Comparison of ENCODE assay signal across 11 cellular contexts in the genomic region with DNA sequence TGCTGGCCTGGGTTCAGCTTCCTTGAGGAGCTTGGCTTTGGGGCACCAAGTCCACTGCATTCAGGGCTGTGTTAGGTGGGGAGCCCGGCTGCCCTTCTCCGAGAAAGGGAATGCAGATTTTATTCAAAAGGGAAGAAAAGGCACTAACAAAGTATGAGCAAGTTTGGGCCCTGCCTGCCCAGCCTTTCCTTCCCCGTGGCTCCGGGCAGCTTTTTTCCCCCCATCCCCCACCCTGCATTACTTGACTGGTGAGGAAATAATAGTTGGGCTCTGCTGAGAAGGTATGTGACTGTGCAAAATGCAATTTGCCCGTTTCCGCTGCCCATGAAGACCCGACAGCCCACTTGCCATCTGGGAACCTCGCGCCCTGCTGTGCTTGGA.
DNase-seq lines count a peak whose midpoint lies in the region; TF ChIP-seq lines count a peak whose summit lies in the region.
"Had no signal": no experiment of that assay in that cellular context is flagged by ENCODE, and none has a peak within 500 bp of the region (broad histone marks: within the 10 kb centered on the region; RNA-seq: fewer than 3 reads in every experiment).

No MANE protein-coding gene starts in this region.

- TF ChIP-seq CTCF in brain (conservative IDR thresholded peaks at IDR 0.05) (no peak), smooth muscle cell (IDR thresholded peaks at IDR 0.05; ENCODE audit: borderline replicate concordance, insufficient read depth, poor library complexity, severe bottlenecking) (no peak)

- peak overlapping the region; percentile 80 for H3K4me2 ChIP-seq in smooth muscle cell

- no peaks in the 10 kb centered on the region for H3K9me3 Mint-ChIP-seq in brain
- no peaks in the 10 kb centered on the region for H3K9me3 Mint-ChIP-seq in activated T-cell treated with anti-CD3 and anti-CD28 coated beads, Interleukin-2, amount 50 U/mL, for 24 hours
- H3K9me3 Mint-ChIP-seq: central memory CD8-positive, alpha-beta T cell had no signal

- peaks cover 13% of the 10 kb centered on the region for H3F3A ChIP-seq in smooth muscle cell (ENCODE audit: low read depth)

- peaks cover 75% of the 10 kb centered on the region for H4K20me1 ChIP-seq in smooth muscle cell (ENCODE audit: low read depth)

- peak; percentile 74 for DNase-seq in left kidney (ENCODE audit: low read depth, low spot score)
- no peak for DNase-seq in smooth muscle cell (lab: John Stamatoyannopoulos, UW; ENCODE audit: unreplicated experiment)
- no peak for DNase-seq in NCI-H1930 (lab: John Stamatoyannopoulos, UW)
- no peak for DNase-seq in activated T-cell treated with anti-CD3 and anti-CD28 coated beads, Interleukin-2, amount 50 U/mL, for 24 hours
- no peak for DNase-seq in activated gamma-delta T cell (lab: John Stamatoyannopoulos, UW)
- no peak for DNase-seq in NCI-H524 (lab: John Stamatoyannopoulos, UW)
- DNase-seq: activated CD8-positive, alpha-beta memory T cell treated with anti-CD3 and anti-CD28 coated beads for 24 hours; KBM-7 had no signal

- peak overlapping the region; percentile 70 to 97 (median 96) for H3K27ac Mint-ChIP-seq in brain
- no peak overlapping the region for H3K27ac Mint-ChIP-seq in activated T-cell treated with anti-CD3 and anti-CD28 coated beads, Interleukin-2, amount 50 U/mL, for 24 hours

- H3K9me3 ChIP-seq in HUES48 (ENCODE audit: control insufficient read depth, insufficient read depth, low read length), result no peaks in the 10 kb centered on the region
- no peaks in the 10 kb centered on the region for H3K9me3 ChIP-seq in smooth muscle cell (replicated peaks; ENCODE audit: low read depth)

- WGBS in smooth muscle cell (ENCODE audit: low lambda C conversion rate), result 48% methylated on average over 9 of the region's 9 CpGs

- H3K27me3 Mint-ChIP-seq in brain, result peaks cover 4% of the 10 kb centered on the region
- peaks cover 58% of the 10 kb centered on the region for H3K27me3 Mint-ChIP-seq in activated T-cell treated with anti-CD3 and anti-CD28 coated beads, Interleukin-2, amount 50 U/mL, for 24 hours

- peak overlapping the region; percentile 76 to 82 (median 77) for H3K4me3 Mint-ChIP-seq in brain
- H3K4me3 Mint-ChIP-seq in activated T-cell treated with anti-CD3 and anti-CD28 coated beads, Interleukin-2, amount 50 U/mL, for 24 hours, result no peak overlapping the region
- H3K4me3 Mint-ChIP-seq: central memory CD8-positive, alpha-beta T cell had no signal

- H3K9ac ChIP-seq in HUES48 (ENCODE audit: low read depth, low read length) (no peak overlapping the region), smooth muscle cell (ENCODE audit: low read depth) (peak overlapping the region; percentile 88)

- H3K79me2 ChIP-seq in smooth muscle cell (ENCODE audit: low read depth), result peaks cover 34% of the 10 kb centered on the region

- H3K4me3 ChIP-seq in HUES48 (ENCODE audit: low read depth, low read length), result no peak overlapping the region; the same call in 1 of the 2 replicates
- H3K4me3 ChIP-seq in smooth muscle cell, result no peak overlapping the region

- H3K4me1 Mint-ChIP-seq in brain, result peaks cover 59% of the 10 kb centered on the region
- no peaks in the 10 kb centered on the region for H3K4me1 Mint-ChIP-seq in activated T-cell treated with anti-CD3 and anti-CD28 coated beads, Interleukin-2, amount 50 U/mL, for 24 hours (ENCODE audit: low read depth)

- H3K36me3 Mint-ChIP-seq in brain, result no peaks in the 10 kb centered on the region
- no peaks in the 10 kb centered on the region for H3K36me3 Mint-ChIP-seq in activated T-cell treated with anti-CD3 and anti-CD28 coated beads, Interleukin-2, amount 50 U/mL, for 24 hours (ENCODE audit: low read depth)

- H3K36me3 ChIP-seq in HUES48 (ENCODE audit: control insufficient read depth, insufficient read depth, low read length) (peaks cover 14% of the 10 kb centered on the region), smooth muscle cell (ENCODE audit: low read depth) (no peaks in the 10 kb centered on the region)

- H3K27ac ChIP-seq in HUES48 (ENCODE audit: low read depth, low read length) (peak overlapping the region; percentile 84), smooth muscle cell (ENCODE audit: low read depth) (peak overlapping the region; percentile 93)

- H3K4me1 ChIP-seq in HUES48 (ENCODE audit: control insufficient read depth, insufficient read depth, low read length), result peaks cover 50% of the 10 kb centered on the region
- H3K4me1 ChIP-seq in smooth muscle cell (ENCODE audit: low read depth), result peaks cover 19% of the 10 kb centered on the region

- no peak overlapping the region for H2AFZ ChIP-seq in smooth muscle cell (ENCODE audit: low read depth)

- no peaks in the 10 kb centered on the region for H3K27me3 ChIP-seq in HUES48 (ENCODE audit: control insufficient read depth, insufficient read depth, low read length)
- H3K27me3 ChIP-seq in smooth muscle cell (ENCODE audit: low read depth), result no peaks in the 10 kb centered on the region
